ENCODE assay signal across 8 cellular contexts in the genomic region with DNA sequence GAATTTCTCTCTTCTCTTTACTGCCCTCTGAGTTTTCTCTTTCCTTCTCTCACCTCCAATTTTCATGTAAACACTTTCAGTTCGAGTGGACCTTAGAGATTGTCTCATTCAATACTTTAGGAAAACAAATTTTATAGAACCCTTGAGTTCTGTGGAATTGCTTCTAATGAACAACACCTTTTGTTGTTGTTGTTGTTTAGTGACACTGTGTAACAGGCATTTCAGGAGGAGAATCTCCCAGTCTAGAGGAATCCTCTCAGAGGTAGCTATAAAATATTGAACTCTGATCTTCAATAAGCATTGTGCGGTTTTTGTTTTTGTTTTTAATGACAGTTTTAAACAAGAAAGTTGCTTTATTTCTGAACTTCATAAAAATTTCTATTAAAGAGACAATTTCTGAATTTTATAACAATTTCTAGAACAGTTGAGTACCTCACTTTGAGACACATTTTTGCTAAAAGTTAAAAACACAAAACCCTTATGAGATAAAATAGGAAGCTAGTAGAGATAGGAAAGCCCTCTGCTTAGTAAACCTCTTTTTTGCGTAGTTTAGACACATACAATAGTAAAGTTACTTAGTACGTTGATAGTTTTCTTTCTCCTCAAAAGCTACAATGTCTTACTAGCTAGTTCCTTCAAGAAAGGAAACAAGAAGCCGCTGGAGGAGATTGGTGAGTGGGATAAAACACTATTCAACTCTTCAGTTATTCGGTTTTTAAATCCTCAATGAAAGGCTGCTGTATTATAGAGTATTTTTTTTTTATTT. TPM values are rescaled to one million over a fixed set of nuclear protein-coding genes. Genes with fewer than 3 reads are reported as not detected.
A peak's percentile ranks its signal among the peaks of the same experiment; 100 is the strongest.
DNase-seq lines count a peak whose midpoint lies in the region; ATAC-seq, FAIRE-seq and TF ChIP-seq lines count a peak whose summit lies in the region.

No MANE protein-coding gene starts in this region.

- TF ChIP-seq CTCF in Calu3 (IDR thresholded peaks at IDR 0.05; ENCODE audit: unreplicated experiment) = no peak
- TF ChIP-seq CTCF in NB4 (IDR thresholded peaks at IDR 0.05; ENCODE audit: low read depth, low read length) = no peak
- no peak for TF ChIP-seq CTCF in kidney (IDR thresholded peaks at IDR 0.05; ENCODE audit: borderline replicate concordance, extremely low read depth, insufficient read depth)

- H2AK5ac ChIP-seq in neuronal stem cell (ENCODE audit: low read depth, low read length) = no peak overlapping the region

- peak overlapping the region; percentile 46 for H3K27ac ChIP-seq in duodenal mucosa (ENCODE audit: low read depth, low read length)
- H3K27ac ChIP-seq in neuronal stem cell (replicated peaks; ENCODE audit: low read length) = no peak overlapping the region
- H3K27ac ChIP-seq in kidney (ENCODE audit: low read depth in 2 of 2, low read length in 2 of 2) = no peak overlapping the region

- H4K8ac ChIP-seq in neuronal stem cell (ENCODE audit: low read depth, low read length) = no peak overlapping the region

- no peak overlapping the region for H3K4me2 ChIP-seq in neuronal stem cell (ENCODE audit: insufficient read depth, low read length, poor library complexity, severe bottlenecking)

- H3K27me3 ChIP-seq in duodenal mucosa (ENCODE audit: control insufficient read depth in 1 of 2, insufficient read depth in 2 of 2, low read length in 2 of 2) (no peaks in the 10 kb centered on the region), neuronal stem cell (ENCODE audit: control insufficient read depth in 3 of 3, insufficient read depth in 3 of 3, low read depth in 1 of 3, low read length in 3 of 3) (no peaks in the 10 kb centered on the region)

- peaks cover 15% of the 10 kb centered on the region for H3K4me1 Mint-ChIP-seq in Calu3 (ENCODE audit: low read depth, unreplicated experiment)

- H2BK15ac ChIP-seq in neuronal stem cell (ENCODE audit: low read length) = no peak overlapping the region

- no peak overlapping the region for H3K23ac ChIP-seq in neuronal stem cell (ENCODE audit: low read depth, low read length, poor library complexity)

- H3K36me3 ChIP-seq in duodenal mucosa (ENCODE audit: control insufficient read depth in 1 of 2, insufficient read depth in 2 of 2, low read length in 2 of 2) = no peaks in the 10 kb centered on the region
- H3K36me3 ChIP-seq in neuronal stem cell (replicated peaks in 1 of 2; ENCODE audit: control insufficient read depth in 2 of 2, insufficient read depth in 2 of 2, low read length in 2 of 2) = peaks cover 0 to 5% of the 10 kb centered on the region in 2 donors
- H3K36me3 ChIP-seq in kidney (ENCODE audit: control insufficient read depth in 1 of 2, insufficient read depth in 2 of 2, low read length in 2 of 2) = no peaks in the 10 kb centered on the region

- H3K27ac Mint-ChIP-seq in Calu3 (ENCODE audit: unreplicated experiment) = peak overlapping the region; percentile 100

- CTCF ChIA-PET in Calu3 (lab: Charles Lee) = interaction anchor here (0.5 to 2.6 kb wide), 6 partner anchors 9 to 1444 kb away, joined by 3 to 12 read pairs (median 4); a partner anchor contains a TSS

- H3K4me3 Mint-ChIP-seq in Calu3 (ENCODE audit: low read depth, unreplicated experiment) = peak overlapping the region; percentile 85

- H4K91ac ChIP-seq in neuronal stem cell (ENCODE audit: low read depth, low read length, poor library complexity) = no peak overlapping the region

- no peak overlapping the region for H3K14ac ChIP-seq in neuronal stem cell (ENCODE audit: low read length)

- intact Hi-C loops in Calu3 (cut with micrococcal nuclease; ENCODE audit: unreplicated experiment) = loop anchor here (2.0 kb wide), 1 partner anchor 24 kb away; no protein-coding TSS in a partner anchor
- intact Hi-C loops in kidney (cut with DNase I) = no loop called here

- peak overlapping the region; percentile 49 for H2AFZ ChIP-seq in neuronal stem cell (ENCODE audit: low read length)

- TF ChIP-seq POLR2A in NB4 (IDR thresholded peaks at IDR 0.05; ENCODE audit: extremely low read depth, insufficient read length) = no peak

- no peak for ATAC-seq in GM19455 (IDR thresholded peaks at IDR 0.05; ENCODE audit: unreplicated experiment)

- BruUV-seq in Calu3 (replicated peaks; lab: Mats Ljungman, UMichigan) = TSS peak; percentile 98

- H3K18ac ChIP-seq in neuronal stem cell (ENCODE audit: low read length) = no peak overlapping the region

- H2BK120ac ChIP-seq in neuronal stem cell (ENCODE audit: low read depth, low read length) = no peak overlapping the region

- H3K9ac ChIP-seq in duodenal mucosa (ENCODE audit: low read depth in 1 of 2, low read length in 2 of 2) (peak overlapping the region; percentile 30 to 49), neuronal stem cell (ENCODE audit: low read depth, low read length, poor library complexity) (no peak overlapping the region), kidney (ENCODE audit: low read length in 2 of 2) (peak overlapping the region in 1 of 2 donors; percentile 38)

- peak overlapping the region; percentile 67 for H3K4me3 ChIP-seq in NB4 (ENCODE audit: low read depth, low read length)
- H3K4me3 ChIP-seq in duodenal mucosa (ENCODE audit: low read depth in 1 of 2, low read length in 2 of 2) = peak overlapping the region in 1 of 2 donors; percentile 70
- peak overlapping the region in 1 of 2 donors; percentile 55 for H3K4me3 ChIP-seq in neuronal stem cell (ENCODE audit: low read length in 2 of 2)
- no peak overlapping the region for H3K4me3 ChIP-seq in kidney (ENCODE audit: low read length in 2 of 2)

- H2BK5ac ChIP-seq in neuronal stem cell (ENCODE audit: low read length) = no peak overlapping the region

- no peak overlapping the region for H3K4ac ChIP-seq in neuronal stem cell (ENCODE audit: low read length)

- H3K9me3 ChIP-seq in duodenal mucosa (ENCODE audit: control insufficient read depth in 1 of 2, low read length in 2 of 2) (no peaks in the 10 kb centered on the region), neuronal stem cell (replicated peaks in 1 of 2; ENCODE audit: control insufficient read depth in 2 of 2, insufficient read depth in 1 of 2, low read depth in 1 of 2, low read length in 2 of 2) (peaks cover 0 to under 1% of the 10 kb centered on the region in 2 donors), kidney (ENCODE audit: control insufficient read depth in 1 of 2, low read length in 2 of 2) (no peaks in the 10 kb centered on the region)

- peaks cover 16% of the 10 kb centered on the region for H3K36me3 Mint-ChIP-seq in Calu3 (ENCODE audit: insufficient read depth, unreplicated experiment)

- peaks cover 16 to 34% of the 10 kb centered on the region in 2 donors for H3K4me1 ChIP-seq in duodenal mucosa (ENCODE audit: control insufficient read depth in 1 of 2, insufficient read depth in 2 of 2, low read length in 2 of 2)
- H3K4me1 ChIP-seq in neuronal stem cell (ENCODE audit: control insufficient read depth in 2 of 2, insufficient read depth in 1 of 2, low read depth in 1 of 2, low read length in 2 of 2) = peaks cover 3 to 15% of the 10 kb centered on the region in 2 donors
- H3K4me1 ChIP-seq in kidney (ENCODE audit: control insufficient read depth in 1 of 2, insufficient read depth in 1 of 2, low read depth in 1 of 2, low read length in 2 of 2) = peaks cover 0 to 14% of the 10 kb centered on the region in 2 donors

- H2BK12ac ChIP-seq in neuronal stem cell (ENCODE audit: low read length) = no peak overlapping the region

- no peak for FAIRE-seq in kidney (lab: Jason Lieb, UNC)

- WGBS in neuronal stem cell (ENCODE audit: extremely low coverage in 2 of 2, insufficient read length in 2 of 2, insufficient replicate concordance in 1 of 2), 2 donors = no CpG with 5 or more reads among the region's 6 CpGs

- H3K9me3 Mint-ChIP-seq in Calu3 (ENCODE audit: low read depth, unreplicated experiment) = no peaks in the 10 kb centered on the region

- DNase-seq in Calu3 (no peak), NB4 (ENCODE audit: low read depth) (peak; percentile 2), neuronal stem cell (ENCODE audit: low spot score) (no peak), kidney (no peak), NCI-H2196 treated with DMSO at 0.1 percent for 48 hours (lab: John Stamatoyannopoulos, UW; ENCODE audit: unreplicated experiment) (no peak)
- no peak for DNase-seq in effector CD8-positive, alpha-beta T cell (lab: John Stamatoyannopoulos, UW)

- no peaks in the 10 kb centered on the region for H3K79me1 ChIP-seq in neuronal stem cell (ENCODE audit: low read depth, low read length)

- H3K27me3 Mint-ChIP-seq in Calu3 (ENCODE audit: unreplicated experiment) = no peaks in the 10 kb centered on the region

RNA-seq across cellular contexts. Expression of a gene that starts 38.8 kb away (rescaled TPM):
- total RNA-seq in Calu3 (2022) (55.7 and 57.8 TPM in 2 replicates), kidney (70.2 TPM)
- 22.6 TPM for polyA plus RNA-seq in neuronal stem cell (2013, experiment 1 of 2)
- polyA plus RNA-seq in neuronal stem cell (2013, experiment 2 of 2) = 20.7 TPM
- 16.6 TPM for polyA plus RNA-seq in kidney (ENCODE audit: insufficient read depth, low read depth, low replicate concordance)

RNA-seq across cellular contexts. Expression of a gene that starts 46.8 kb away (rescaled TPM):
- total RNA-seq in Calu3 (2022) = 5.8 and 6.0 TPM in 2 replicates
- 10.4 TPM for polyA plus RNA-seq in neuronal stem cell (2013, experiment 1 of 2)
- polyA plus RNA-seq in neuronal stem cell (2013, experiment 2 of 2) = 10.0 TPM
- total RNA-seq in kidney = 15.3 TPM
- polyA plus RNA-seq in kidney (ENCODE audit: insufficient read depth, low read depth, low replicate concordance) = 5.6 TPM
